ENCODE assay signal across 8 cellular contexts in the genomic region with DNA sequence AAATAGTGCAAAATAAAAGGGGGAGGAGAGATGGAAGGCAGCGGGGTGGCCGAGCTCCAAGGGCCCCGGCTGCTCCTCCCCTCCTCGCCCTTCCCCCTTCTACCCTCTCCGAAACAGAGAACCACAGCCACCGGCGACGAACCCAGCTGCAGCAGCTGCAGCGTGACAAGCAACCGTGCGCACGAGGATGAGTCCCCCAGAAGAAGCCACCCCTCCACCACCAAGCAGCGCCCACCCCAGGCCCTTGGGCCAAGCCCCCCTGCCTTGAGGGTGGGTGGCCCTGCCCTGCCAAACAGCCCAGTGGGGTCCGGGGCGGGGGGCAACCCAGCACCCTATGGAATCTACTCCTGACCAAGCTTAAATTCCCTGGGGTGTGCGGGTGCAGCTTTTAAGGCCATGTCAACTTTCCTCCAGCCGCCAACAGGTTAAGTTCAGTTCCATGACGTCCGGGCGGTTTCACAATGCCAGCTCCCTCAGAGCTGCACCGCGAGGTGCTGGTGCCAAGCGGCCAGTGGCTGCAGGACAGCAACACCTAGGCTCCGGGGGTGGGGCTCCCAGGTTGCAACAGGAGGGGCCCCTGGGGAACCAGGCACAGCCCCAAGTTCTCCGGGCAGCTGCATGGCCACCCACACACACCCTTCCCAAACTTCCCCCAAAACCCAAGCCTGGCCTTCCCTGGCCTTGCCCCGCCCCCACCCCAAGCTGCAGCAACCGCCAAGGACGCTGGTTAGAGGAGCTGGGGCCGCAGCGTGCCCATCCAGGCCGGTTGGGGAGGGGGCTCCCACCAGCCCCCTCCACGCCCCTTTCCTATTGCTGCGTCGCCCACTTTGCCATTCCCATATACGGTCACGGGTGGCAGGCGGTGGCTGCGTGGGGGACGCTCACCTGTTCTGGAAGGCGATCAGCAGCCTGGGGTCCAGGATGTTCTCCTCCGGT. TPM values are rescaled to one million over a fixed set of nuclear protein-coding genes. Genes with fewer than 3 reads are reported as not detected.
A peak's percentile ranks its signal among the peaks of the same experiment; 100 is the strongest.
DNase-seq lines count a peak whose midpoint lies in the region; ATAC-seq and TF ChIP-seq lines count a peak whose summit lies in the region.

No MANE protein-coding gene starts in this region.

- ATAC-seq in HG02973 (IDR thresholded peaks at IDR 0.05; ENCODE audit: unreplicated experiment), result no peak

- no peaks in the 10 kb centered on the region for H3F3A ChIP-seq in neural cell (ENCODE audit: insufficient read depth, low read length, poor library complexity, severe bottlenecking)

- H4K20me1 ChIP-seq in neural cell (ENCODE audit: insufficient read depth), result peaks cover 48% of the 10 kb centered on the region

- H3K9me3 ChIP-seq in esophagus squamous epithelium (no peaks in the 10 kb centered on the region), neural cell (ENCODE audit: low read length) (no peaks in the 10 kb centered on the region)

- peaks cover 39% of the 10 kb centered on the region for H3K4me1 Mint-ChIP-seq in activated CD4-positive, alpha-beta memory T cell treated with anti-CD3 and anti-CD28 coated beads for 36 hours (ENCODE audit: low read depth)

- peaks cover 19% of the 10 kb centered on the region for H3K27me3 Mint-ChIP-seq in activated CD4-positive, alpha-beta memory T cell treated with anti-CD3 and anti-CD28 coated beads for 36 hours

- H3K9me3 Mint-ChIP-seq in activated CD4-positive, alpha-beta memory T cell treated with anti-CD3 and anti-CD28 coated beads for 36 hours, result no peaks in the 10 kb centered on the region

- H3K4me2 ChIP-seq in neural cell (ENCODE audit: low read length), result peak overlapping the region; percentile 96

- DNase-seq in activated CD8-positive, alpha-beta memory T cell treated with anti-CD3 and anti-CD28 coated beads for 24 hours, result peak; percentile 70
- no peak for DNase-seq in activated CD8-positive, alpha-beta memory T cell treated with anti-CD3 and anti-CD28 coated beads, Interleukin-2, amount 50 U/mL, for 4 hours
- DNase-seq in Kasumi-1 (lab: John Stamatoyannopoulos, UW) (peak; percentile 84 to 86), esophagus squamous epithelium (lab: John Stamatoyannopoulos, UW) (no peak), NCI-H1930 (lab: John Stamatoyannopoulos, UW) (no peak)
- DNase-seq in activated CD4-positive, alpha-beta memory T cell treated with anti-CD3 and anti-CD28 coated beads for 36 hours, result peak; percentile 81

- H3K9ac ChIP-seq in neural cell (ENCODE audit: low read length), result peak overlapping the region; percentile 94

- H3K27ac ChIP-seq in esophagus squamous epithelium, result peak overlapping the region; percentile 82 to 99 (median 96)
- peak overlapping the region; percentile 97 for H3K27ac ChIP-seq in neural cell (ENCODE audit: low read length)

- TF ChIP-seq POLR2A in esophagus squamous epithelium (IDR thresholded peaks at IDR 0.05), result peak in 1 of 4 donors; percentile 48

- no peak for TF ChIP-seq EP300 in neural cell (conservative IDR thresholded peaks at IDR 0.05; ENCODE audit: poor library complexity, severe bottlenecking)

- H2AFZ ChIP-seq in neural cell (ENCODE audit: low read depth, low read length), result no peak overlapping the region

- no peak overlapping the region for H3K27ac Mint-ChIP-seq in activated CD4-positive, alpha-beta memory T cell treated with anti-CD3 and anti-CD28 coated beads for 36 hours

- H3K4me1 ChIP-seq in esophagus squamous epithelium, result peaks cover 59 to 87% (median 59%) of the 10 kb centered on the region in 3 donors

- CTCF ChIA-PET in activated CD4-positive, alpha-beta memory T cell treated with anti-CD3 and anti-CD28 coated beads for 36 hours (lab: Charles Lee), result interaction anchor here (0.7 to 3.3 kb wide), 13 partner anchors 9 to 831 kb away, joined by 3 to 24 read pairs (median 3); a partner anchor contains a TSS

- intact Hi-C loops in activated CD4-positive, alpha-beta memory T cell treated with anti-CD3 and anti-CD28 coated beads for 36 hours (cut with micrococcal nuclease), result loop anchor here (5.0 kb wide), 1 partner anchor 90 kb away; no protein-coding TSS in a partner anchor
- intact Hi-C loops in esophagus squamous epithelium (cut with DNase I), result loop anchor here (10.0 kb wide), 1 partner anchor 148 kb away; no protein-coding TSS in a partner anchor

- H3K27me3 ChIP-seq in esophagus squamous epithelium, result peaks cover 14 to 34% (median 18%) of the 10 kb centered on the region in 4 donors
- peaks cover 45% of the 10 kb centered on the region for H3K27me3 ChIP-seq in neural cell (ENCODE audit: insufficient read depth, low read depth, low read length)

- peaks cover 43% of the 10 kb centered on the region for H3K79me2 ChIP-seq in neural cell (replicated peaks; ENCODE audit: insufficient read depth, low read length)

- no peak for TF ChIP-seq RAD21 in neural cell (conservative IDR thresholded peaks at IDR 0.05)

- TF ChIP-seq CTCF in esophagus squamous epithelium (IDR thresholded peaks at IDR 0.05), result peak in 2 of 6 experiments; percentile 23 to 31
- TF ChIP-seq CTCF in neural cell (IDR thresholded peaks at IDR 0.05; ENCODE audit: poor library complexity, severe bottlenecking), result no peak

- 7 to 15% methylated on average over 14 to 20 of the region's 41 CpGs for WGBS in esophagus squamous epithelium, 2 donors

- H3K36me3 Mint-ChIP-seq in activated CD4-positive, alpha-beta memory T cell treated with anti-CD3 and anti-CD28 coated beads for 36 hours, result peaks cover 9% of the 10 kb centered on the region

- peak overlapping the region; percentile 85 for H3K4me3 Mint-ChIP-seq in activated CD4-positive, alpha-beta memory T cell treated with anti-CD3 and anti-CD28 coated beads for 36 hours

- H3K4me3 ChIP-seq in esophagus squamous epithelium (peak overlapping the region; percentile 76 to 90 (median 88)), neural cell (ENCODE audit: low read length) (peak overlapping the region; percentile 83)

- H3K36me3 ChIP-seq in esophagus squamous epithelium (peaks cover 16 to 28% (median 18%) of the 10 kb centered on the region in 3 donors), neural cell (ENCODE audit: insufficient read depth, low read length) (no peaks in the 10 kb centered on the region)

- POLR2A ChIA-PET in activated CD4-positive, alpha-beta memory T cell treated with anti-CD3 and anti-CD28 coated beads for 36 hours (lab: Charles Lee), result interaction anchor here (0.6 to 1.2 kb wide), 3 partner anchors 32 to 1058 kb away, joined by 3 to 5 read pairs (median 3); a partner anchor contains a TSS

- H3K9me2 ChIP-seq in neural cell (ENCODE audit: insufficient read depth, low read length), result no peaks in the 10 kb centered on the region

TF ChIP-seq in neural cell, 6 proteins besides CTCF, POLR2A, EP300 and RAD21:
- TF ChIP-seq SMC3 (conservative IDR thresholded peaks at IDR 0.05; ENCODE audit: poor library complexity) (no peak), POLR2AphosphoS5 (IDR thresholded peaks at IDR 0.05) (no peak), TAF1 (IDR thresholded peaks at IDR 0.05; ENCODE audit: low read depth) (no peak), EZH2 (IDR thresholded peaks at IDR 0.05; ENCODE audit: borderline replicate concordance, insufficient read depth, low read length, poor library complexity, severe bottlenecking) (no peak), MXI1 (conservative IDR thresholded peaks at IDR 0.05; ENCODE audit: poor library complexity, severe bottlenecking) (peak; percentile 31)
- TF ChIP-seq, protein P1, sequence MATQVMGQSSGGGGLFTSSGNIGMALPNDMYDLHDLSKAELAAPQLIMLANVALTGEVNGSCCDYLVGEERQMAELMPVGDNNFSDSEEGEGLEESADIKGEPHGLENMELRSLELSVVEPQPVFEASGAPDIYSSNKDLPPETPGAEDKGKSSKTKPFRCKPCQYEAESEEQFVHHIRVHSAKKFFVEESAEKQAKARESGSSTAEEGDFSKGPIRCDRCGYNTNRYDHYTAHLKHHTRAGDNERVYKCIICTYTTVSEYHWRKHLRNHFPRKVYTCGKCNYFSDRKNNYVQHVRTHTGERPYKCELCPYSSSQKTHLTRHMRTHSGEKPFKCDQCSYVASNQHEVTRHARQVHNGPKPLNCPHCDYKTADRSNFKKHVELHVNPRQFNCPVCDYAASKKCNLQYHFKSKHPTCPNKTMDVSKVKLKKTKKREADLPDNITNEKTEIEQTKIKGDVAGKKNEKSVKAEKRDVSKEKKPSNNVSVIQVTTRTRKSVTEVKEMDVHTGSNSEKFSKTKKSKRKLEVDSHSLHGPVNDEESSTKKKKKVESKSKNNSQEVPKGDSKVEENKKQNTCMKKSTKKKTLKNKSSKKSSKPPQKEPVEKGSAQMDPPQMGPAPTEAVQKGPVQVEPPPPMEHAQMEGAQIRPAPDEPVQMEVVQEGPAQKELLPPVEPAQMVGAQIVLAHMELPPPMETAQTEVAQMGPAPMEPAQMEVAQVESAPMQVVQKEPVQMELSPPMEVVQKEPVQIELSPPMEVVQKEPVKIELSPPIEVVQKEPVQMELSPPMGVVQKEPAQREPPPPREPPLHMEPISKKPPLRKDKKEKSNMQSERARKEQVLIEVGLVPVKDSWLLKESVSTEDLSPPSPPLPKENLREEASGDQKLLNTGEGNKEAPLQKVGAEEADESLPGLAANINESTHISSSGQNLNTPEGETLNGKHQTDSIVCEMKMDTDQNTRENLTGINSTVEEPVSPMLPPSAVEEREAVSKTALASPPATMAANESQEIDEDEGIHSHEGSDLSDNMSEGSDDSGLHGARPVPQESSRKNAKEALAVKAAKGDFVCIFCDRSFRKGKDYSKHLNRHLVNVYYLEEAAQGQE (IDR thresholded peaks at IDR 0.05; ENCODE audit: borderline replicate concordance), result no peak

RNA-seq across cellular contexts. Expression of a gene that starts 2.0 kb away (rescaled TPM):
- 10 to 100 TPM; 14.0 to 14.2 TPM for total RNA-seq in activated CD4-positive, alpha-beta memory T cell treated with anti-CD3 and anti-CD28 coated beads for 36 hours
- total RNA-seq in esophagus squamous epithelium, result 10 to 100 TPM in 3 of 4 donors, 1 to 10 TPM in 1; 9.0 to 26.3 (median 17.1) TPM
- 31.9 and 34.6 TPM in 2 replicates for polyA plus RNA-seq in neural cell
- 43.3 and 45.8 TPM in 2 replicates for polyA minus RNA-seq in neural cell

RNA-seq across cellular contexts. Expression of a gene that starts 40.3 kb away (rescaled TPM):
- 1 to 10 TPM; 4.5 to 4.6 TPM for total RNA-seq in activated CD4-positive, alpha-beta memory T cell treated with anti-CD3 and anti-CD28 coated beads for 36 hours
- 1 to 10 TPM; 2.3 to 4.7 (median 2.6) TPM for total RNA-seq in esophagus squamous epithelium
- polyA plus RNA-seq in neural cell, result 15.4 and 27.6 TPM in 2 replicates
- 26.4 and 33.8 TPM in 2 replicates for polyA minus RNA-seq in neural cell

RNA-seq across cellular contexts. Expression of a gene that starts 59.3 kb away (rescaled TPM):
- 1 to 10 TPM; 2.5 to 3.1 TPM for total RNA-seq in activated CD4-positive, alpha-beta memory T cell treated with anti-CD3 and anti-CD28 coated beads for 36 hours
- total RNA-seq in esophagus squamous epithelium, result 10 to 100 TPM in 2 of 4 donors, 1 to 10 TPM in 2; 4.6 to 12.9 (median 8.7) TPM
- polyA plus RNA-seq in neural cell, result 15.9 and 16.9 TPM in 2 replicates
- 27.1 and 28.5 TPM in 2 replicates for polyA minus RNA-seq in neural cell

Comparison
In these comparisons a context has a peak if more than half of its experiments do, and no peak if none do; other contexts are left out.
1. DNase-seq: peak in activated CD8-positive, alpha-beta memory T cell treated with anti-CD3 and anti-CD28 coated beads for 24 hours (single experiment), Kasumi-1 (2 of 2) and activated CD4-positive, alpha-beta memory T cell treated with anti-CD3 and anti-CD28 coated beads for 36 hours (single experiment); none in activated CD8-positive, alpha-beta memory T cell treated with anti-CD3 and anti-CD28 coated beads, Interleukin-2, amount 50 U/mL, for 4 hours (single experiment), esophagus squamous epithelium (single experiment) and NCI-H1930 (0 of 2).